15 cellular contexts compared by ENCODE assay signal in genomic region chr2:70627499-70627898, GRCh38.
DNase-seq lines count a peak whose midpoint lies in the region; ATAC-seq, FAIRE-seq and TF ChIP-seq lines count a peak whose summit lies in the region.
"Had no signal": no experiment of that assay in that cellular context is flagged by ENCODE, and none has a peak within 500 bp of the region (broad histone marks: within the 10 kb centered on the region; RNA-seq: fewer than 3 reads in every experiment).

No MANE protein-coding gene starts in this region.

- no peaks in the 10 kb centered on the region for H3K9me3 ChIP-seq in mucosa of descending colon

- FAIRE-seq in bronchial epithelial cell (lab: Jason Lieb, UNC) = no peak

- no peaks in the 10 kb centered on the region for H3K27me3 ChIP-seq in bronchial epithelial cell (ENCODE audit: control insufficient read depth, insufficient read depth, low read length)

- no peaks in the 10 kb centered on the region for H3K4me1 ChIP-seq in mucosa of descending colon (ENCODE audit: low read depth)

- intact Hi-C loops in mucosa of descending colon (cut with DNase I, micrococcal nuclease) = no loop called here

- H3K36me3 ChIP-seq in bronchial epithelial cell (ENCODE audit: control insufficient read depth, insufficient read depth, low read length) (no peaks in the 10 kb centered on the region), mucosa of descending colon (ENCODE audit: low read depth) (no peaks in the 10 kb centered on the region)

- TF ChIP-seq CTCF in HFF-Myc (IDR thresholded peaks at IDR 0.05; ENCODE audit: low read depth, low read length, missing control alignments) (no peak), bronchial epithelial cell (IDR thresholded peaks at IDR 0.05; ENCODE audit: insufficient read depth, low read length, severe bottlenecking) (no peak), mucosa of descending colon (IDR thresholded peaks at IDR 0.05) (no peak)

- no peak overlapping the region for H3K4me3 ChIP-seq in HFF-Myc (replicated peaks; ENCODE audit: low read depth, low read length)
- H3K4me3 ChIP-seq in bronchial epithelial cell (ENCODE audit: low read depth, low read length) = no peak overlapping the region
- H3K4me3 ChIP-seq in mucosa of descending colon = no peak overlapping the region
- H3K4me3 ChIP-seq: smooth muscle cell had no signal

- DNase-seq in HFF-Myc (ENCODE audit: extremely low read depth, low read depth) (peak; percentile 15), NCI-H446 treated with DMSO at 0.1 percent for 48 hours (lab: John Stamatoyannopoulos, UW) (peak; percentile 17), bronchial epithelial cell (ENCODE audit: low read depth) (peak; percentile 60), mucosa of descending colon (peak in 1 of 3 donors; percentile 43), UCSD-AML1 (lab: John Stamatoyannopoulos, UW; ENCODE audit: unreplicated experiment) (no peak)
- DNase-seq in stimulated activated naive CD8-positive, alpha-beta T cell treated with anti-CD3 and anti-CD28 coated beads, Interleukin-15, Interleukin-2, amounts not matched to agents 100 U/mL and 50 U/mL, for 24 hours = no peak
- DNase-seq: activated CD4-positive, CD25-positive, alpha-beta regulatory T cell treated with anti-CD3 and anti-CD28 coated beads, Interleukin-2, amount 50 U/mL, for 72 hours; activated T-cell treated with anti-CD3 and anti-CD28 coated beads, Interleukin-2, amount 50 U/mL, for 48 hours; anterior cingulate cortex; CD8-positive, alpha-beta T cell; glutamatergic neuron; left cardiac atrium; MV-4-11 had no signal

- ATAC-seq in mucosa of descending colon (peak; percentile 54), GM21528 (IDR thresholded peaks at IDR 0.05; ENCODE audit: low FRiP score, unreplicated experiment) (no peak)
- ATAC-seq in stimulated activated naive CD8-positive, alpha-beta T cell treated with anti-CD3 and anti-CD28 coated beads, Interleukin-15, Interleukin-2, amounts not matched to agents 100 U/mL and 50 U/mL, for 24 hours = no peak
- ATAC-seq: CD8-positive, alpha-beta T cell; left cardiac atrium had no signal

Comparison
In these comparisons a context has a peak if more than half of its experiments do, and no peak if none do; other contexts are left out.
1. DNase-seq: peak in HFF-Myc (single experiment), NCI-H446 treated with DMSO at 0.1 percent for 48 hours (single experiment) and bronchial epithelial cell (single experiment); none in UCSD-AML1 (single experiment) and stimulated activated naive CD8-positive, alpha-beta T cell treated with anti-CD3 and anti-CD28 coated beads, Interleukin-15, Interleukin-2, amounts not matched to agents 100 U/mL and 50 U/mL, for 24 hours (single experiment).